ENCODE assay signal across 1 cellular context in genomic region chr6:90586675-90587638, GRCh38.
A peak's percentile ranks its signal among the peaks of the same experiment; 100 is the strongest.
TF ChIP-seq lines count a peak whose summit lies in the region.

Gene MAP3K7 (minus strand): TSS chr6:90587072. CDS start chr6:90586883, 189 bp downstream.

TF ChIP-seq in K562, 482 proteins besides CTCF, POLR2A, EP300 and RAD21 (continued from another document and continues in another):
- peak; percentile 71 for TF ChIP-seq CREB3L1 (IDR thresholded peaks at IDR 0.05; ENCODE audit: borderline replicate concordance, low read depth)
- no peak; the same call in 1 of the 2 replicates for TF ChIP-seq NR2C2 (CRISPR knock-in tag; IDR thresholded peaks at IDR 0.05)
- peak; percentile 96 for TF ChIP-seq NR2C2 (tag; IDR thresholded peaks at IDR 0.05)
- TF ChIP-seq ZNF134 (CRISPR knock-in tag; conservative IDR thresholded peaks at IDR 0.05) = 0 out of 2 replicates have a peak, but pooled peaks have one; percentile 17
- peak; percentile 97 for TF ChIP-seq PHF20 (IDR thresholded peaks at IDR 0.05; ENCODE audit: partially characterized antibody)
- no peak for TF ChIP-seq SMARCB1 (IDR thresholded peaks at IDR 0.05; ENCODE audit: insufficient read length, low read depth)
- TF ChIP-seq ZNF445 (CRISPR knock-in tag; IDR thresholded peaks at IDR 0.05; ENCODE audit: low read depth) = no peak
- peak; percentile 43 for TF ChIP-seq GTF2B (IDR thresholded peaks at IDR 0.05; ENCODE audit: extremely low read depth, insufficient read length)
- TF ChIP-seq CHD2 (IDR thresholded peaks at IDR 0.05; ENCODE audit: low read depth, low read length) = peak; percentile 98
- TF ChIP-seq ZFP91 (CRISPR knock-in tag; IDR thresholded peaks at IDR 0.05) = peak; percentile 94
- TF ChIP-seq LEF1 (IDR thresholded peaks at IDR 0.05) = 0 out of 2 replicates have a peak, but pooled peaks have one; percentile 43
- peak; percentile 61 for TF ChIP-seq VEZF1 (CRISPR knock-in tag; IDR thresholded peaks at IDR 0.05)
- TF ChIP-seq GTF2E2 (tag; IDR thresholded peaks at IDR 0.05) = peak; percentile 45; the same call in 1 of the 2 replicates
- no peak for TF ChIP-seq ZNF239 (CRISPR knock-in tag; IDR thresholded peaks at IDR 0.05)
- TF ChIP-seq MXI1 (IDR thresholded peaks at IDR 0.05; ENCODE audit: low read depth, low read length) = peak; percentile 28; the same call in 1 of the 2 replicates
- peak; percentile 86 for TF ChIP-seq ZHX1 (conservative IDR thresholded peaks at IDR 0.05; ENCODE audit: low read length)
- peak; percentile 21; the same call in 1 of the 2 replicates for TF ChIP-seq TAF7 (tag; IDR thresholded peaks at IDR 0.05)
- peak; percentile 92 for TF ChIP-seq KLF13 (tag; IDR thresholded peaks at IDR 0.05; ENCODE audit: borderline replicate concordance, low read depth)
- TF ChIP-seq NUFIP1 (IDR thresholded peaks at IDR 0.05; ENCODE audit: partially characterized antibody) = no peak
- peak in 1 of 2 experiments; percentile 94; a peak in 2 of 4 replicates for TF ChIP-seq TBL1XR1 (IDR thresholded peaks at IDR 0.05; ENCODE audit: low read length in 2 of 2)
- TF ChIP-seq CEBPB (tag; IDR thresholded peaks at IDR 0.05) = peak; percentile 20; the same call in 1 of the 2 replicates
- TF ChIP-seq MAX (CRISPR knock-in tag; IDR thresholded peaks at IDR 0.05) = no peak
- peak; percentile 58 for TF ChIP-seq JUND (IDR thresholded peaks at IDR 0.05; ENCODE audit: borderline replicate concordance, low read depth, low read length)
- no peak for TF ChIP-seq JUND (tag; IDR thresholded peaks at IDR 0.05; ENCODE audit: borderline replicate concordance, low read depth, low read length)
- TF ChIP-seq NONO (IDR thresholded peaks at IDR 0.05; ENCODE audit: low read depth in 2 of 2, low read length in 1 of 2) = 0 out of 4 replicates have a peak, but pooled peaks of 1 of the 2 experiments have one; percentile 30
- no peak for TF ChIP-seq NFE2L1 (tag; IDR thresholded peaks at IDR 0.05; ENCODE audit: borderline replicate concordance, low read depth)
- no peak; the same call in 1 of the 2 replicates for TF ChIP-seq GATAD2B (IDR thresholded peaks at IDR 0.05; ENCODE audit: borderline replicate concordance)
- peak; percentile 41 to 56 for TF ChIP-seq E2F6 (IDR thresholded peaks at IDR 0.05; ENCODE audit: borderline replicate concordance in 1 of 2, extremely low read depth in 1 of 2, insufficient read depth in 1 of 2, insufficient read length in 1 of 2, low read depth in 1 of 2, low read length in 1 of 2, poor library complexity in 1 of 2, severe bottlenecking in 1 of 2)
- TF ChIP-seq POLR2H (tag; IDR thresholded peaks at IDR 0.05; ENCODE audit: low read depth) = peak; percentile 92
- peak; percentile 97 for TF ChIP-seq E2F4 (CRISPR knock-in tag; IDR thresholded peaks at IDR 0.05; ENCODE audit: low read depth)
- no peak for TF ChIP-seq MCM5 (IDR thresholded peaks at IDR 0.05; ENCODE audit: low read depth)
- peak; percentile 84 for TF ChIP-seq ARHGAP35 (IDR thresholded peaks at IDR 0.05; ENCODE audit: partially characterized antibody)
- peak; percentile 61 for TF ChIP-seq EGR1 (conservative IDR thresholded peaks at IDR 0.05)
- peak; percentile 88 for TF ChIP-seq TAF1 (IDR thresholded peaks at IDR 0.05; ENCODE audit: control insufficient read depth, extremely low read depth, insufficient read depth, low read length, severe bottlenecking)
- TF ChIP-seq RBM25 (IDR thresholded peaks at IDR 0.05; ENCODE audit: low read depth, low read length, severe bottlenecking) = peak; percentile 60
- peak; percentile 74; the same call in 1 of the 2 replicates for TF ChIP-seq KAT7 (CRISPR knock-in tag; IDR thresholded peaks at IDR 0.05; ENCODE audit: borderline replicate concordance)
- TF ChIP-seq CLOCK (CRISPR knock-in tag; IDR thresholded peaks at IDR 0.05; ENCODE audit: borderline replicate concordance) = no peak
- TF ChIP-seq YY1 (IDR thresholded peaks at IDR 0.05; ENCODE audit: borderline replicate concordance in 1 of 3, control insufficient read depth in 1 of 3, extremely low read depth in 1 of 3, insufficient read depth in 3 of 3, insufficient read length in 1 of 3, insufficient replicate concordance in 2 of 3, low read depth in 1 of 3, low read length in 2 of 3) = peak in 2 of 3 experiments; percentile 77 to 89
- peak; percentile 56 to 57; a peak in 2 of 4 replicates for TF ChIP-seq SIN3A (IDR thresholded peaks at IDR 0.05; ENCODE audit: borderline replicate concordance in 2 of 2, control insufficient read depth in 1 of 2, low read depth in 2 of 2, low read length in 2 of 2)
- no peak for TF ChIP-seq SP2 (IDR thresholded peaks at IDR 0.05; ENCODE audit: extremely low read depth, low read depth, low read length, poor library complexity, severe bottlenecking)
- peak; percentile 95 for TF ChIP-seq DIDO1 (tag; IDR thresholded peaks at IDR 0.05; ENCODE audit: low read depth)
- TF ChIP-seq HES1 (IDR thresholded peaks at IDR 0.05; ENCODE audit: low read depth) = no peak
- TF ChIP-seq PATZ1 (CRISPR knock-in tag; IDR thresholded peaks at IDR 0.05; ENCODE audit: borderline replicate concordance) = no peak
